ENCODE assay signal across 1 cellular context in the genomic region with DNA sequence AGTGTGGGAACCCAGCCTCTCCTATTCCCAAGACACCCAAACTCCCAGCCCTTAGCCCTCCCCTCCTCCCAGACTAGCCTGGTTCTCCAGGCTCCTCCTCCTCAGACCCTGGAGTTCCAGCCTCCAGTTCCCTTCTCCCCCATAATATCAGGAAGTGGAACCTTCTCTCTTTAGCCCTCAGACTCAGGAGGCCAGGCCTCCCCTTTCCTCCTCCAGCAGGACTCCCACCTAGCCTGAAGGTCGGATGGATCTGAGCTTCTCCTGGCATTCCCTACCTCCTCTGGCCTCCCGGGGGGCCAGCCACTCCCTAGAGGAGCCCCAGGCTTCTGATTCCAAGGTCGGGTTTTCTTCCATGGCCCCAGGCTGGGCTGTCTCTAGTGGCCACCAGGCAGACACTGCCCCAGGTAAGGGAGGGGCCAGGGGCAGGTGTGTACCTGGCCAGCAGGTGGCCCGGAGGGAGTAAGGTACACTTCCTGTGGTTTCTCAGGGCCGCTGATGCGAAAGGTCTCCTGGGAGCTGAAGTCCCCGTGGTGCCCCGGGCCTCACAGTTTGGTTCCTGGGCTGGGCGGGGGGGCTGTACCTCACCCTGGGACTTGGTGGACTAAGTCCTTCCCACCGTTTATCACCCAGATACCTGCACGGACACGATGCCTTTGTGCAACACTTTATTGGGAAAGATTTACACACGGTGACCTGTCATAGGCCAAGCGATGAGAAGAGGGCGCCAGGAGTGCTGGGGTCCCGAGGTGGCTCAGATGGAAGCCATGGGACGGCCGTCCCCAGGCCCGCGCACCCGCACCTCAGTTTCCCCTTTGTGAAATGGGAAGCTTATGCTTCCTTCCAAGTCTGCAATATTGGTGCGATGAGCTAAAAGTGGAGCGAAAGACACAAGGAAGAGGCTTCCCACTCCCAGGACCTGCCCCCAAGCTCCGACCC.
A peak's percentile ranks its signal among the peaks of the same experiment; 100 is the strongest.
TF ChIP-seq lines count a peak whose summit lies in the region.

A gene with protein sequence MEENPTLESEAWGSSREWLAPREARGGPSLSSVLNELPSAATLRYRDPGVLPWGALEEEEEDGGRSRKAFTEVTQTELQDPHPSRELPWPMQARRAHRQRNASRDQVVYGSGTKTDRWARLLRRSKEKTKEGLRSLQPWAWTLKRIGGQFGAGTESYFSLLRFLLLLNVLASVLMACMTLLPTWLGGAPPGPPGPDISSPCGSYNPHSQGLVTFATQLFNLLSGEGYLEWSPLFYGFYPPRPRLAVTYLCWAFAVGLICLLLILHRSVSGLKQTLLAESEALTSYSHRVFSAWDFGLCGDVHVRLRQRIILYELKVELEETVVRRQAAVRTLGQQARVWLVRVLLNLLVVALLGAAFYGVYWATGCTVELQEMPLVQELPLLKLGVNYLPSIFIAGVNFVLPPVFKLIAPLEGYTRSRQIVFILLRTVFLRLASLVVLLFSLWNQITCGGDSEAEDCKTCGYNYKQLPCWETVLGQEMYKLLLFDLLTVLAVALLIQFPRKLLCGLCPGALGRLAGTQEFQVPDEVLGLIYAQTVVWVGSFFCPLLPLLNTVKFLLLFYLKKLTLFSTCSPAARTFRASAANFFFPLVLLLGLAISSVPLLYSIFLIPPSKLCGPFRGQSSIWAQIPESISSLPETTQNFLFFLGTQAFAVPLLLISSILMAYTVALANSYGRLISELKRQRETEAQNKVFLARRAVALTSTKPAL (minus strand): TSS at position 397 of the 936 bp plus-strand sequence. CDS start 43 bp downstream, at position 354.

TF ChIP-seq in WTC11, 78 proteins besides CTCF, POLR2A, EP300 and RAD21 (continued from another document):
- TF ChIP-seq, protein P1, sequence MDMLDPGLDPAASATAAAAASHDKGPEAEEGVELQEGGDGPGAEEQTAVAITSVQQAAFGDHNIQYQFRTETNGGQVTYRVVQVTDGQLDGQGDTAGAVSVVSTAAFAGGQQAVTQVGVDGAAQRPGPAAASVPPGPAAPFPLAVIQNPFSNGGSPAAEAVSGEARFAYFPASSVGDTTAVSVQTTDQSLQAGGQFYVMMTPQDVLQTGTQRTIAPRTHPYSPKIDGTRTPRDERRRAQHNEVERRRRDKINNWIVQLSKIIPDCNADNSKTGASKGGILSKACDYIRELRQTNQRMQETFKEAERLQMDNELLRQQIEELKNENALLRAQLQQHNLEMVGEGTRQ (CRISPR knock-in tag; IDR thresholded peaks at IDR 0.05) = peak; percentile 52; the same call in 1 of the 2 replicates
- TF ChIP-seq EMX1 (CRISPR knock-in tag; IDR thresholded peaks at IDR 0.05) = peak; percentile 50; the same call in 1 of the 2 replicates
- peak; percentile 33; the same call in 1 of the 2 replicates for TF ChIP-seq TEAD1 (CRISPR knock-in tag; IDR thresholded peaks at IDR 0.05)
- TF ChIP-seq CREB1 (CRISPR knock-in tag; IDR thresholded peaks at IDR 0.05) = no peak
- no peak for TF ChIP-seq MXD4 (CRISPR knock-in tag; IDR thresholded peaks at IDR 0.05; ENCODE audit: borderline replicate concordance)
- TF ChIP-seq, protein P2, sequence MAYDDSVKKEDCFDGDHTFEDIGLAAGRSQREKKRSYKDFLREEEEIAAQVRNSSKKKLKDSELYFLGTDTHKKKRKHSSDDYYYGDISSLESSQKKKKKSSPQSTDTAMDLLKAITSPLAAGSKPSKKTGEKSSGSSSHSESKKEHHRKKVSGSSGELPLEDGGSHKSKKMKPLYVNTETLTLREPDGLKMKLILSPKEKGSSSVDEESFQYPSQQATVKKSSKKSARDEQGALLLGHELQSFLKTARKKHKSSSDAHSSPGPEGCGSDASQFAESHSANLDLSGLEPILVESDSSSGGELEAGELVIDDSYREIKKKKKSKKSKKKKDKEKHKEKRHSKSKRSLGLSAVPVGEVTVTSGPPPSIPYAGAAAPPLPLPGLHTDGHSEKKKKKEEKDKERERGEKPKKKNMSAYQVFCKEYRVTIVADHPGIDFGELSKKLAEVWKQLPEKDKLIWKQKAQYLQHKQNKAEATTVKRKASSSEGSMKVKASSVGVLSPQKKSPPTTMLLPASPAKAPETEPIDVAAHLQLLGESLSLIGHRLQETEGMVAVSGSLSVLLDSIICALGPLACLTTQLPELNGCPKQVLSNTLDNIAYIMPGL (CRISPR knock-in tag; IDR thresholded peaks at IDR 0.05) = no peak
- 0 out of 2 replicates have a peak, but pooled peaks have one; percentile 32 for TF ChIP-seq ZNF317 (CRISPR knock-in tag; IDR thresholded peaks at IDR 0.05; ENCODE audit: borderline replicate concordance, low read depth)
- TF ChIP-seq, protein P3, sequence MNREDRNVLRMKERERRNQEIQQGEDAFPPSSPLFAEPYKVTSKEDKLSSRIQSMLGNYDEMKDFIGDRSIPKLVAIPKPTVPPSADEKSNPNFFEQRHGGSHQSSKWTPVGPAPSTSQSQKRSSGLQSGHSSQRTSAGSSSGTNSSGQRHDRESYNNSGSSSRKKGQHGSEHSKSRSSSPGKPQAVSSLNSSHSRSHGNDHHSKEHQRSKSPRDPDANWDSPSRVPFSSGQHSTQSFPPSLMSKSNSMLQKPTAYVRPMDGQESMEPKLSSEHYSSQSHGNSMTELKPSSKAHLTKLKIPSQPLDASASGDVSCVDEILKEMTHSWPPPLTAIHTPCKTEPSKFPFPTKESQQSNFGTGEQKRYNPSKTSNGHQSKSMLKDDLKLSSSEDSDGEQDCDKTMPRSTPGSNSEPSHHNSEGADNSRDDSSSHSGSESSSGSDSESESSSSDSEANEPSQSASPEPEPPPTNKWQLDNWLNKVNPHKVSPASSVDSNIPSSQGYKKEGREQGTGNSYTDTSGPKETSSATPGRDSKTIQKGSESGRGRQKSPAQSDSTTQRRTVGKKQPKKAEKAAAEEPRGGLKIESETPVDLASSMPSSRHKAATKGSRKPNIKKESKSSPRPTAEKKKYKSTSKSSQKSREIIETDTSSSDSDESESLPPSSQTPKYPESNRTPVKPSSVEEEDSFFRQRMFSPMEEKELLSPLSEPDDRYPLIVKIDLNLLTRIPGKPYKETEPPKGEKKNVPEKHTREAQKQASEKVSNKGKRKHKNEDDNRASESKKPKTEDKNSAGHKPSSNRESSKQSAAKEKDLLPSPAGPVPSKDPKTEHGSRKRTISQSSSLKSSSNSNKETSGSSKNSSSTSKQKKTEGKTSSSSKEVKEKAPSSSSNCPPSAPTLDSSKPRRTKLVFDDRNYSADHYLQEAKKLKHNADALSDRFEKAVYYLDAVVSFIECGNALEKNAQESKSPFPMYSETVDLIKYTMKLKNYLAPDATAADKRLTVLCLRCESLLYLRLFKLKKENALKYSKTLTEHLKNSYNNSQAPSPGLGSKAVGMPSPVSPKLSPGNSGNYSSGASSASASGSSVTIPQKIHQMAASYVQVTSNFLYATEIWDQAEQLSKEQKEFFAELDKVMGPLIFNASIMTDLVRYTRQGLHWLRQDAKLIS (CRISPR knock-in tag; IDR thresholded peaks at IDR 0.05; ENCODE audit: borderline replicate concordance) = 0 out of 2 replicates have a peak, but pooled peaks have one; percentile 17
- TF ChIP-seq SP1 (CRISPR knock-in tag; conservative IDR thresholded peaks at IDR 0.05) = 0 out of 2 replicates have a peak, but pooled peaks have one; percentile 35
TF ChIP-seq in WTC11: peak in this region for 16.
